ENCODE assay signal across 19 cellular contexts in the genomic region with DNA sequence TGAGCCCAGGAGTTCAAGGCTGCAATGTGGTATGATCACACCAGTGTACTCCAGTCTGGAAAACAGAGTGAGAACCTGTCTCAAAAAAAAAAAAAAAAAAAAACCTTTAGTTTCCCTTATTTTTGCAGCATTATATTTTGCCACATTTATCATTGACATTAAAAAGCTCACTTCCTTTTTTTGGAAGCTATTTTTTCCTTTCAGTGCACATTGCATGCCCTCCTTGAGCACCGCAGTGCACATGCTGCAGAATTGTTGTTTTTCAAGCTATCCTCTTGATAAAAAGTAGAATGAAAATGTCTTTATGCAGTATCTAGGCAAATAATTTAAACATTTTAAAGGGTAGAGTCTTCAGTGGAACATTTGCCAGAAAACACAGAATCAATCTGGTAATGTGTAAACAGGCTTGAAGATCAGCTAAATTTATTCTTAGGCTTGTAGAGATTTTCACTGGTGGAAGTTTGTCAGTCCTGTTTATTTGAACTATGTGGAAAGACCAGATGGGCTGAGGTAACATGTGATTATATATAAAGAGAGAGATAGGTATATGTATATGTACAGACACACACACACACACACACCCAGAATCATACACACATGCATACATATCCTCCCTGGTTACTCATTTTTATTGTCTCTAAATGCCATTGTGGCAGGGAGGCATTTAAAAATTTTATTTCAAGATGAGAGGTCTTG. TPM values are rescaled to one million over a fixed set of nuclear protein-coding genes. Genes with fewer than 3 reads are reported as not detected.
A peak's percentile ranks its signal among the peaks of the same experiment; 100 is the strongest.
DNase-seq lines count a peak whose midpoint lies in the region; ATAC-seq and TF ChIP-seq lines count a peak whose summit lies in the region.
"Had no signal": no experiment of that assay in that cellular context is flagged by ENCODE, and none has a peak within 500 bp of the region (broad histone marks: within the 10 kb centered on the region; RNA-seq: fewer than 3 reads in every experiment).

No MANE protein-coding gene starts in this region.

- peaks cover 0 to 2% (median 0%) of the 10 kb centered on the region in 7 donors for H3K9me3 Mint-ChIP-seq in CD14-positive monocyte
- no peaks in the 10 kb centered on the region for H3K9me3 Mint-ChIP-seq in activated CD4-positive, alpha-beta memory T cell treated with anti-CD3 and anti-CD28 coated beads for 36 hours
- H3K9me3 Mint-ChIP-seq: activated T-helper 1 cell treated with anti-CD3 and anti-CD28 coated beads, Interleukin-12 subunit alpha, Interleukin-12 subunit beta, Interleukin-2, Interleukin-4 antibody, amounts not matched to agents 30 ng/mL and 10 ng/mL and 1 ng/mL, durations not matched to agents 14 hours and 24 hours and 36 hours; mesothelial cell of epicardium; stimulated activated effector memory CD8-positive, alpha-beta T cell treated with anti-CD3 and anti-CD28 coated beads, Interleukin-12 subunit alpha, Interleukin-12 subunit beta, amount 100 ng/mL, for 72 hours had no signal

- H3K4me3 ChIP-seq in Karpas-422 (ENCODE audit: low read length) (no peak overlapping the region), SU-DHL-6 (ENCODE audit: insufficient read depth, low read length, poor library complexity, severe bottlenecking) (peak overlapping the region; percentile 8), mucosa of descending colon (no peak overlapping the region)
- H3K4me3 ChIP-seq: upper lobe of left lung had no signal

- H3K27ac ChIP-seq in Karpas-422 (ENCODE audit: low read length) (peak overlapping the region; percentile 72), SU-DHL-6 (ENCODE audit: low read depth, low read length) (peak overlapping the region; percentile 96)

- H3K9me2 ChIP-seq in Karpas-422 (replicated peaks; ENCODE audit: insufficient read depth, low read length) (no peaks in the 10 kb centered on the region), SU-DHL-6 (replicated peaks; ENCODE audit: insufficient read depth, low read length) (no peaks in the 10 kb centered on the region)

- H3K9me3 ChIP-seq in Karpas-422 (ENCODE audit: low read length) (no peaks in the 10 kb centered on the region), SU-DHL-6 (ENCODE audit: insufficient read depth, low read length) (no peaks in the 10 kb centered on the region), mucosa of descending colon (no peaks in the 10 kb centered on the region)
- H3K9me3 ChIP-seq: heart right ventricle, upper lobe of left lung had no signal

- H3K36me3 ChIP-seq in Karpas-422 (ENCODE audit: insufficient read depth, low read length) (no peaks in the 10 kb centered on the region), SU-DHL-6 (ENCODE audit: low read length) (no peaks in the 10 kb centered on the region), mucosa of descending colon (ENCODE audit: low read depth) (no peaks in the 10 kb centered on the region)

- H3K79me2 ChIP-seq in Karpas-422 (ENCODE audit: low read length): peaks cover 31% of the 10 kb centered on the region
- peaks cover 16% of the 10 kb centered on the region for H3K79me2 ChIP-seq in SU-DHL-6 (ENCODE audit: insufficient read depth, low read length)

- H3K27me3 Mint-ChIP-seq in CD14-positive monocyte (ENCODE audit: low read depth in 3 of 3): peaks cover 0 to 9% (median 0%) of the 10 kb centered on the region in 3 donors
- H3K27me3 Mint-ChIP-seq in activated CD4-positive, alpha-beta memory T cell treated with anti-CD3 and anti-CD28 coated beads for 36 hours: no peaks in the 10 kb centered on the region

- H3K36me3 Mint-ChIP-seq in CD14-positive monocyte: peaks cover 1 to 2% of the 10 kb centered on the region in 2 donors
- no peaks in the 10 kb centered on the region for H3K36me3 Mint-ChIP-seq in activated CD4-positive, alpha-beta memory T cell treated with anti-CD3 and anti-CD28 coated beads for 36 hours

- peak overlapping the region; percentile 29 to 50 for H3K4me3 Mint-ChIP-seq in CD14-positive monocyte
- no peak overlapping the region for H3K4me3 Mint-ChIP-seq in activated CD4-positive, alpha-beta memory T cell treated with anti-CD3 and anti-CD28 coated beads for 36 hours
- H3K4me3 Mint-ChIP-seq: activated T-helper 1 cell treated with anti-CD3 and anti-CD28 coated beads, Interleukin-12 subunit alpha, Interleukin-12 subunit beta, Interleukin-2, Interleukin-4 antibody, amounts not matched to agents 30 ng/mL and 10 ng/mL and 1 ng/mL, durations not matched to agents 14 hours and 24 hours and 36 hours; mesothelial cell of epicardium; stimulated activated effector memory CD8-positive, alpha-beta T cell treated with anti-CD3 and anti-CD28 coated beads, Interleukin-12 subunit alpha, Interleukin-12 subunit beta, amount 100 ng/mL, for 72 hours had no signal

- CTCF ChIA-PET in activated CD4-positive, alpha-beta memory T cell treated with anti-CD3 and anti-CD28 coated beads for 36 hours (lab: Charles Lee): interaction anchor here (1.2 to 2.1 kb wide), 5 partner anchors 10 to 341 kb away, joined by 3 to 14 read pairs (median 6); a partner anchor contains a TSS

- peak overlapping the region; percentile 28 for H3K9ac ChIP-seq in Karpas-422 (ENCODE audit: low read length)
- peak overlapping the region; percentile 39 for H3K9ac ChIP-seq in SU-DHL-6 (ENCODE audit: low read length)

- H4K20me1 ChIP-seq in Karpas-422 (ENCODE audit: insufficient read depth, low read depth, low read length) (no peaks in the 10 kb centered on the region), SU-DHL-6 (ENCODE audit: low read depth, low read length) (no peaks in the 10 kb centered on the region)

- intact Hi-C loops in CD14-positive monocyte (cut with micrococcal nuclease): loop anchor here in 1 of 2 donors (5.0 kb wide), 1 partner anchor 47 kb away; no protein-coding TSS in a partner anchor
- intact Hi-C loops in mucosa of descending colon (cut with DNase I, micrococcal nuclease): no loop called here
- intact Hi-C loops in activated CD4-positive, alpha-beta memory T cell treated with anti-CD3 and anti-CD28 coated beads for 36 hours (cut with micrococcal nuclease): no loop called here
- intact Hi-C loops in sciatic nerve (cut with DNase I): no loop called here

- H3K27ac Mint-ChIP-seq in CD14-positive monocyte: peak overlapping the region; percentile 66 to 91 (median 86)
- no peak overlapping the region for H3K27ac Mint-ChIP-seq in activated CD4-positive, alpha-beta memory T cell treated with anti-CD3 and anti-CD28 coated beads for 36 hours
- H3K27ac Mint-ChIP-seq: activated T-helper 1 cell treated with anti-CD3 and anti-CD28 coated beads, Interleukin-12 subunit alpha, Interleukin-12 subunit beta, Interleukin-2, Interleukin-4 antibody, amounts not matched to agents 30 ng/mL and 10 ng/mL and 1 ng/mL, durations not matched to agents 14 hours and 24 hours and 36 hours; mesothelial cell of epicardium; stimulated activated effector memory CD8-positive, alpha-beta T cell treated with anti-CD3 and anti-CD28 coated beads, Interleukin-12 subunit alpha, Interleukin-12 subunit beta, amount 100 ng/mL, for 72 hours had no signal

- POLR2A ChIA-PET in activated CD4-positive, alpha-beta memory T cell treated with anti-CD3 and anti-CD28 coated beads for 36 hours (lab: Charles Lee): interaction anchor here (0.6 to 0.7 kb wide), 3 partner anchors 27 to 318 kb away, joined by 3 to 4 read pairs (median 3); no protein-coding TSS in a partner anchor

- H3K4me2 ChIP-seq in Karpas-422 (ENCODE audit: low read depth, low read length, poor library complexity, severe bottlenecking) (peak overlapping the region; percentile 53), SU-DHL-6 (ENCODE audit: low read depth, low read length, poor library complexity, severe bottlenecking) (peak overlapping the region; percentile 69)

- peak; percentile 32 for ATAC-seq in mucosa of descending colon
- ATAC-seq in GM21576 (IDR thresholded peaks at IDR 0.05; ENCODE audit: unreplicated experiment): no peak
- ATAC-seq in sciatic nerve: no peak
- ATAC-seq: stimulated activated effector memory CD8-positive, alpha-beta T cell treated with anti-CD3 and anti-CD28 coated beads, Interleukin-12 subunit alpha, Interleukin-12 subunit beta, amount 100 ng/mL, for 72 hours had no signal

- H2AFZ ChIP-seq in Karpas-422 (ENCODE audit: low read length) (peak overlapping the region; percentile 86), SU-DHL-6 (ENCODE audit: low read depth, low read length, severe bottlenecking) (peak overlapping the region; percentile 67)

- H3F3A ChIP-seq in SU-DHL-6 (ENCODE audit: insufficient read depth): peaks cover 29% of the 10 kb centered on the region

- peaks cover 35% of the 10 kb centered on the region for H3K4me1 Mint-ChIP-seq in CD14-positive monocyte
- H3K4me1 Mint-ChIP-seq in activated CD4-positive, alpha-beta memory T cell treated with anti-CD3 and anti-CD28 coated beads for 36 hours (ENCODE audit: low read depth): peaks cover 7% of the 10 kb centered on the region

- H3K4me1 ChIP-seq in Karpas-422 (ENCODE audit: low read length) (peaks cover 29% of the 10 kb centered on the region), mucosa of descending colon (ENCODE audit: low read depth) (peaks cover 10% of the 10 kb centered on the region)

- TF ChIP-seq CTCF in CD14-positive monocyte (IDR thresholded peaks at IDR 0.05): no peak
- TF ChIP-seq CTCF in SU-DHL-6 (IDR thresholded peaks at IDR 0.05; ENCODE audit: insufficient read depth, low read length, poor library complexity, severe bottlenecking): no peak
- TF ChIP-seq CTCF in mucosa of descending colon (IDR thresholded peaks at IDR 0.05): no peak

- H3K27me3 ChIP-seq in Karpas-422 (ENCODE audit: low read length) (no peaks in the 10 kb centered on the region), SU-DHL-6 (ENCODE audit: low read length) (no peaks in the 10 kb centered on the region)
- H3K27me3 ChIP-seq: upper lobe of left lung had no signal

- DNase-seq in CD14-positive monocyte (ENCODE audit: low spot score) (no peak), Karpas-422 (peak; percentile 87), mucosa of descending colon (no peak), cerebellum (ENCODE audit: low spot score) (no peak), sciatic nerve (ENCODE audit: low spot score) (no peak)
- DNase-seq in activated CD4-positive, alpha-beta memory T cell treated with anti-CD3 and anti-CD28 coated beads for 36 hours: no peak
- DNase-seq: DMS79, erythroblast, heart right ventricle, kidney, NCI-H1436 treated with DMSO at 0.1 percent for 48 hours, nucleus accumbens, T1000 had no signal

RNA-seq across cellular contexts. Expression of a gene that starts 1.4 kb away (rescaled TPM):
- 1 to 10 TPM; 4.0 to 4.9 TPM for polyA plus RNA-seq in CD14-positive monocyte
- 24.2 and 24.8 TPM in 2 replicates for total RNA-seq in Karpas-422 (2014; rRNA removed; shearing (Covaris generic); ENCODE audit: low replicate concordance)
- total RNA-seq in mucosa of descending colon (10 to 100 TPM in 2 of 3 donors, 1 to 10 TPM in 1; 6.8 to 15.5 (median 11.6) TPM), cerebellum (28.9 TPM), sciatic nerve (19.5 TPM)
- 10 to 100 TPM in 1 of 2 experiments, 1 to 10 TPM in 1; 9.5 to 13.2 TPM for total RNA-seq in activated CD4-positive, alpha-beta memory T cell treated with anti-CD3 and anti-CD28 coated beads for 36 hours

RNA-seq across cellular contexts. Expression of a gene that starts 24.1 kb away (rescaled TPM):
- polyA plus RNA-seq in CD14-positive monocyte: 100 to 1,000 TPM; 629 to 652 TPM
- 75.1 and 91.5 TPM in 2 replicates for total RNA-seq in Karpas-422 (2014; rRNA removed; shearing (Covaris generic); ENCODE audit: low replicate concordance)
- total RNA-seq in mucosa of descending colon (100 to 1,000 TPM; 294 to 402 (median 391) TPM), cerebellum (41.6 TPM), sciatic nerve (225 TPM)
- total RNA-seq in activated CD4-positive, alpha-beta memory T cell treated with anti-CD3 and anti-CD28 coated beads for 36 hours: 100 to 1,000 TPM; 188 to 196 TPM
